In genomic region chr21:45450741-45451740, GRCh38 we compare ENCODE assay signal across 25 cellular contexts. TPM values are rescaled to one million over a fixed set of nuclear protein-coding genes. Genes with fewer than 3 reads are reported as not detected.
DNase-seq lines count a peak whose midpoint lies in the region; ATAC-seq, FAIRE-seq and TF ChIP-seq lines count a peak whose summit lies in the region.
"Had no signal": no experiment of that assay in that cellular context is flagged by ENCODE, and none has a peak within 500 bp of the region (broad histone marks: within the 10 kb centered on the region; RNA-seq: fewer than 3 reads in every experiment).

No MANE protein-coding gene starts in this region.

- no peaks in the 10 kb centered on the region for H4K20me1 ChIP-seq in BLaER1

- DNase-seq in Panc1 (ENCODE audit: low read depth, low spot score) (no peak), cardiac muscle cell (ENCODE audit: low read depth in 1 of 2, low spot score in 1 of 2) (no peak), neuronal stem cell (ENCODE audit: low spot score) (no peak), GM12892 (ENCODE audit: insufficient read length) (no peak), mesenteric fat pad (ENCODE audit: low spot score) (no peak), left lobe of liver (ENCODE audit: low spot score) (no peak)
- no peak for DNase-seq in stimulated activated CD4-positive, alpha-beta T cell treated with anti-CD3 and anti-CD28 coated beads, Interleukin-1b, Interleukin-23, amount 100 ng/mL, for 48 hours
- DNase-seq: activated CD4-positive, alpha-beta T cell treated with anti-CD3 and anti-CD28 coated beads, Interleukin-2, amount 10 ng/mL, durations not matched to agents 24 days and 14 days; activated CD8-positive, alpha-beta memory T cell treated with anti-CD3 and anti-CD28 coated beads, Interleukin-2, amount 50 U/mL, for 4 hours; activated naive CD8-positive, alpha-beta T cell treated with anti-CD3 and anti-CD28 coated beads for 36 hours; BE2C; COR-L47; lower lobe of right lung; NCI-H1436; NCI-H510A; stimulated activated CD4-positive, alpha-beta T cell treated with anti-CD3 and anti-CD28 coated beads, Interleukin-15, amount 100 ng/mL, for 24 hours; stimulated activated CD8-positive, alpha-beta memory T cell treated with anti-CD3 and anti-CD28 coated beads, Interleukin-4, amount 100 ng/mL, for 48 hours; T-helper 2 cell had no signal

- in situ Hi-C loops in Panc1 (cut with HindIII; ENCODE audit: low pct_unique_long_range_greater_than_20kb, low sequenced_read_pairs) = no loop called here

- WGBS in neuronal stem cell (ENCODE audit: extremely low coverage in 2 of 2, insufficient read length in 2 of 2, insufficient replicate concordance in 1 of 2), 2 donors = no CpG with 5 or more reads among the region's 35 CpGs

- no peak overlapping the region for H2BK120ac ChIP-seq in neuronal stem cell (ENCODE audit: low read depth, low read length)

- no TSS peak for BruUV-seq in Panc1 (replicated peaks; lab: Mats Ljungman, UMichigan)

- H3K4ac ChIP-seq in neuronal stem cell (ENCODE audit: low read length) = no peak overlapping the region

- POLR2A ChIA-PET in Panc1 (lab: Charles Lee) = no interaction called here

- no peaks in the 10 kb centered on the region for H3K36me3 ChIP-seq in BLaER1
- H3K36me3 ChIP-seq in Panc1 (ENCODE audit: control insufficient read depth, insufficient read depth, low read length) = no peaks in the 10 kb centered on the region; the same call in 1 of the 2 replicates
- no peaks in the 10 kb centered on the region for H3K36me3 ChIP-seq in cardiac muscle cell
- H3K36me3 ChIP-seq in neuronal stem cell (replicated peaks in 1 of 2; ENCODE audit: control insufficient read depth in 2 of 2, insufficient read depth in 2 of 2, low read length in 2 of 2) = peaks cover 0 to 6% of the 10 kb centered on the region in 2 donors
- H3K36me3 ChIP-seq: BE2C, lower lobe of right lung, neutrophil had no signal

- CTCF ChIA-PET in Panc1 (lab: Charles Lee) = no interaction called here

- TF ChIP-seq POLR2A in GM12892 (IDR thresholded peaks at IDR 0.05; ENCODE audit: low read depth, low read length) = no peak

- ATAC-seq in Panc1 = no peak
- ATAC-seq in left lobe of liver = no peak
- ATAC-seq: heart right ventricle, lower lobe of right lung had no signal

- no peak overlapping the region for H3K23ac ChIP-seq in neuronal stem cell (ENCODE audit: low read depth, low read length, poor library complexity)

- H3K18ac ChIP-seq in neuronal stem cell (ENCODE audit: low read length) = peak overlapping the region; percentile 48

- peak overlapping the region; percentile 43 for H2BK12ac ChIP-seq in neuronal stem cell (ENCODE audit: low read length)

- H3K4me2 ChIP-seq in BLaER1 (peak overlapping the region; percentile 24; the same call in 1 of the 2 replicates), neuronal stem cell (ENCODE audit: insufficient read depth, low read length, poor library complexity, severe bottlenecking) (no peak overlapping the region)

- no peak for TF ChIP-seq CTCF in Panc1 (IDR thresholded peaks at IDR 0.05)
- TF ChIP-seq CTCF in cardiac muscle cell (IDR thresholded peaks at IDR 0.05; ENCODE audit: low read depth, low read length) = no peak

- FAIRE-seq in GM12892 (lab: Jason Lieb, UNC) = no peak
- FAIRE-seq: endothelial cell of umbilical vein, GM19239, RCC 7860, urothelium cell line had no signal

- peaks cover 29% of the 10 kb centered on the region for H3K4me1 ChIP-seq in BLaER1
- peaks cover 68% of the 10 kb centered on the region for H3K4me1 ChIP-seq in Panc1 (ENCODE audit: control insufficient read depth, insufficient read depth, low read length)
- H3K4me1 ChIP-seq in cardiac muscle cell (ENCODE audit: low read depth) = no peaks in the 10 kb centered on the region
- H3K4me1 ChIP-seq in neuronal stem cell (ENCODE audit: control insufficient read depth in 2 of 2, insufficient read depth in 1 of 2, low read depth in 1 of 2, low read length in 2 of 2) = peaks cover 0 to 8% of the 10 kb centered on the region in 2 donors
- H3K4me1 ChIP-seq: BE2C had no signal

- no peak overlapping the region for H2BK15ac ChIP-seq in neuronal stem cell (ENCODE audit: low read length)

- H4K91ac ChIP-seq in neuronal stem cell (ENCODE audit: low read depth, low read length, poor library complexity) = no peak overlapping the region

- intact Hi-C loops in Panc1 (cut with micrococcal nuclease; ENCODE audit: unreplicated experiment) = no loop called here

- H3K9ac ChIP-seq in BLaER1 (no peak overlapping the region), neuronal stem cell (ENCODE audit: low read depth, low read length, poor library complexity) (peak overlapping the region; percentile 5)

- peak overlapping the region; percentile 58 for H2BK5ac ChIP-seq in neuronal stem cell (ENCODE audit: low read length)

- peak overlapping the region; percentile 6 for H3K14ac ChIP-seq in neuronal stem cell (ENCODE audit: low read length)

- H3K9me3 ChIP-seq in BLaER1 = peaks cover 14% of the 10 kb centered on the region
- H3K9me3 ChIP-seq in Panc1 (ENCODE audit: control insufficient read depth, insufficient read depth, low read depth, low read length) = no peaks in the 10 kb centered on the region
- no peaks in the 10 kb centered on the region for H3K9me3 ChIP-seq in cardiac muscle cell (ENCODE audit: low read depth)
- H3K9me3 ChIP-seq in neuronal stem cell (replicated peaks in 1 of 2; ENCODE audit: control insufficient read depth in 2 of 2, insufficient read depth in 1 of 2, low read depth in 1 of 2, low read length in 2 of 2) = peaks cover 5 to 13% of the 10 kb centered on the region in 2 donors
- H3K9me3 ChIP-seq: lower lobe of right lung, neutrophil had no signal

- H3K79me1 ChIP-seq in neuronal stem cell (ENCODE audit: low read depth, low read length) = peaks cover 9% of the 10 kb centered on the region

- no peak overlapping the region for H4K8ac ChIP-seq in neuronal stem cell (ENCODE audit: low read depth, low read length)

- no peak overlapping the region for H2AFZ ChIP-seq in neuronal stem cell (ENCODE audit: low read length)

- H3K4me3 ChIP-seq in BLaER1 = no peak overlapping the region
- no peak overlapping the region for H3K4me3 ChIP-seq in Panc1 (ENCODE audit: low read depth in 2 of 2, low read length in 2 of 2)
- H3K4me3 ChIP-seq in cardiac muscle cell = no peak overlapping the region
- H3K4me3 ChIP-seq in neuronal stem cell (ENCODE audit: low read length in 2 of 2) = no peak overlapping the region
- H3K4me3 ChIP-seq: heart right ventricle, lower lobe of right lung had no signal

- H3K27ac ChIP-seq in BLaER1 = no peak overlapping the region
- peak overlapping the region; percentile 57 for H3K27ac ChIP-seq in Panc1 (ENCODE audit: low read length)
- H3K27ac ChIP-seq in cardiac muscle cell = peak overlapping the region; percentile 63
- no peak overlapping the region for H3K27ac ChIP-seq in neuronal stem cell (replicated peaks; ENCODE audit: low read length)
- H3K27ac ChIP-seq: heart right ventricle, lower lobe of right lung, neutrophil had no signal

- H3K27me3 ChIP-seq in BLaER1 = no peaks in the 10 kb centered on the region
- H3K27me3 ChIP-seq in Panc1 (ENCODE audit: control insufficient read depth, insufficient read depth, low read length) = no peaks in the 10 kb centered on the region
- no peaks in the 10 kb centered on the region for H3K27me3 ChIP-seq in cardiac muscle cell
- H3K27me3 ChIP-seq in neuronal stem cell (ENCODE audit: control insufficient read depth in 3 of 3, insufficient read depth in 3 of 3, low read depth in 1 of 3, low read length in 3 of 3) = no peaks in the 10 kb centered on the region
- H3K27me3 ChIP-seq: heart right ventricle had no signal

- peak overlapping the region; percentile 40 for H2AK5ac ChIP-seq in neuronal stem cell (ENCODE audit: low read depth, low read length)

RNA-seq across cellular contexts. Expression of gene COL18A1, which starts 46.1 kb away (rescaled TPM):
- total RNA-seq in Panc1 (2021; ENCODE audit: unreplicated experiment) (676 TPM), cardiac muscle cell (887 and 1,182 TPM in 2 replicates), mesenteric fat pad (79.8 TPM), left lobe of liver (499 TPM)
- polyA plus RNA-seq in Panc1 (2012; ENCODE audit: insufficient read length) = 1,186 TPM
- polyA plus RNA-seq in cardiac muscle cell = 407 and 535 TPM in 2 replicates
- polyA plus RNA-seq in neuronal stem cell (2013, experiment 1 of 2) = 42.5 TPM
- 42.1 TPM for polyA plus RNA-seq in neuronal stem cell (2013, experiment 2 of 2)
- 0.68 TPM for polyA plus RNA-seq in GM12892 (2012; ENCODE audit: missing spikeins)

Comparison
In these comparisons a context has a peak if more than half of its experiments do, and no peak if none do; other contexts are left out.
1. H3K27ac ChIP-seq: peak in Panc1 (single experiment) and cardiac muscle cell (single experiment); none in BLaER1 (single experiment) and neuronal stem cell (single experiment).